ENCODE assay signal across 11 cellular contexts in genomic region chr1:33383974-33384767, GRCh38. TPM values are rescaled to one million over a fixed set of nuclear protein-coding genes. Genes with fewer than 3 reads are reported as not detected.
DNase-seq lines count a peak whose midpoint lies in the region; ATAC-seq and TF ChIP-seq lines count a peak whose summit lies in the region.
"Had no signal": no experiment of that assay in that cellular context is flagged by ENCODE, and none has a peak within 500 bp of the region (broad histone marks: within the 10 kb centered on the region; RNA-seq: fewer than 3 reads in every experiment).

No MANE protein-coding gene starts in this region.

- ATAC-seq in WTC11 (peak; percentile 38; the same call in 1 of the 2 replicates), right cardiac atrium (peak; percentile 38 to 40), GM21786 (IDR thresholded peaks at IDR 0.05; ENCODE audit: unreplicated experiment) (no peak)
- ATAC-seq: A549 had no signal

- TF ChIP-seq CTCF in WTC11 (IDR thresholded peaks at IDR 0.05): no peak
- no peak for TF ChIP-seq CTCF in prostate gland (IDR thresholded peaks at IDR 0.05)

- H3K4me1 ChIP-seq in right cardiac atrium (ENCODE audit: control insufficient read depth, insufficient read depth, low read length) (peaks cover 16% of the 10 kb centered on the region), prostate gland (replicated peaks) (peaks cover 4% of the 10 kb centered on the region)
- H3K4me1 ChIP-seq: A549 had no signal

- DNase-seq in NCI-H187 (lab: John Stamatoyannopoulos, UW) (peak; percentile 23 to 24), NCI-H187 treated with DMSO at 0.1 percent for 48 hours (lab: John Stamatoyannopoulos, UW) (no peak), WTC11 (ENCODE audit: low spot score) (no peak), right cardiac atrium (no peak), prostate gland (ENCODE audit: low spot score) (no peak), activated gamma-delta T cell (lab: John Stamatoyannopoulos, UW) (no peak)
- DNase-seq: H9 had no signal

- no peak overlapping the region for H3K4me3 Mint-ChIP-seq in WTC11
- H3K4me3 Mint-ChIP-seq: IgD-negative memory B cell had no signal

- H3K4me1 Mint-ChIP-seq in WTC11: peaks cover 25% of the 10 kb centered on the region

- H3K27ac Mint-ChIP-seq in WTC11: no peak overlapping the region
- H3K27ac Mint-ChIP-seq: H9, IgD-negative memory B cell had no signal

- no peaks in the 10 kb centered on the region for H3K36me3 Mint-ChIP-seq in WTC11
- H3K36me3 Mint-ChIP-seq: IgD-negative memory B cell had no signal

- TF ChIP-seq POLR2A in prostate gland (IDR thresholded peaks at IDR 0.05): no peak

- H3K9me3 ChIP-seq in right cardiac atrium (ENCODE audit: control insufficient read depth, low read length) (no peaks in the 10 kb centered on the region), prostate gland (no peaks in the 10 kb centered on the region)
- H3K9me3 ChIP-seq: A549 had no signal

- H3K27me3 ChIP-seq in right cardiac atrium (ENCODE audit: control insufficient read depth, insufficient read depth) (no peaks in the 10 kb centered on the region), prostate gland (replicated peaks; ENCODE audit: insufficient read depth) (no peaks in the 10 kb centered on the region)

- WGBS in right cardiac atrium: 39% methylated on average over 8 of the region's 8 CpGs
- 48% methylated on average over 8 of the region's 8 CpGs for WGBS in prostate gland

- intact Hi-C loops in right cardiac atrium (cut with DNase I) (loop anchor here in 1 of 4 donors (10.0 kb wide), 1 partner anchor 81 kb away; no protein-coding TSS in a partner anchor), prostate gland (cut with DNase I) (no loop called here)

- H3K4me3 ChIP-seq in right cardiac atrium (ENCODE audit: low read length): no peak overlapping the region
- no peak overlapping the region for H3K4me3 ChIP-seq in prostate gland
- H3K4me3 ChIP-seq: A549 had no signal

- H3K27ac ChIP-seq in right cardiac atrium (ENCODE audit: low read length): peak overlapping the region; percentile 38
- peak overlapping the region; percentile 92 for H3K27ac ChIP-seq in temporal lobe (ENCODE audit: low read depth, low read length)
- peak overlapping the region in 1 of 2 donors; percentile 26 for H3K27ac ChIP-seq in prostate gland
- H3K27ac ChIP-seq: A549 had no signal

- H3K9me3 Mint-ChIP-seq in WTC11: no peaks in the 10 kb centered on the region
- H3K9me3 Mint-ChIP-seq: H9, IgD-negative memory B cell had no signal

- no peaks in the 10 kb centered on the region for H3K36me3 ChIP-seq in prostate gland

- CTCF ChIA-PET in WTC11 (lab: Charles Lee): interaction anchor here (0.7 to 1.7 kb wide), 5 partner anchors 16 to 229 kb away, joined by 3 to 5 read pairs (median 4); no protein-coding TSS in a partner anchor

- POLR2A ChIA-PET in WTC11 (lab: Charles Lee): no interaction called here

- peaks cover 5% of the 10 kb centered on the region; the same call in 1 of the 2 replicates for H3K27me3 Mint-ChIP-seq in WTC11 (ENCODE audit: low read depth)

TF ChIP-seq in WTC11, 78 proteins besides CTCF, POLR2A, EP300 and RAD21:
- TF ChIP-seq GTF2I (CRISPR knock-in tag; conservative IDR thresholded peaks at IDR 0.05): no peak

RNA-seq across cellular contexts. Expression of gene PHC2, which starts 46.7 kb away (rescaled TPM):
- total RNA-seq in WTC11 (2021) (7.0 to 7.6 TPM (median 7.4 TPM) in 3 replicates), right cardiac atrium (100 to 1,000 TPM in 2 of 4 donors, 10 to 100 TPM in 2; 89.3 to 105 (median 99.1) TPM), temporal lobe (40.3 TPM), prostate gland (100 to 1,000 TPM in 1 of 2 donors, 10 to 100 TPM in 1; 75.0 to 131 TPM)
- polyA plus RNA-seq in right cardiac atrium: 93.7 TPM

Comparison
In these comparisons a context has a peak if more than half of its experiments do, and no peak if none do; other contexts are left out.
1. DNase-seq: peak in NCI-H187 (2 of 2); none in NCI-H187 treated with DMSO at 0.1 percent for 48 hours (single experiment), WTC11 (single experiment), right cardiac atrium (0 of 3), prostate gland (single experiment) and activated gamma-delta T cell (single experiment).